Comparison of ENCODE assay signal across 11 cellular contexts in genomic region chr3:81744366-81744765, GRCh38. TPM values are rescaled to one million over a fixed set of nuclear protein-coding genes. Genes with fewer than 3 reads are reported as not detected.
DNase-seq lines count a peak whose midpoint lies in the region; ATAC-seq, FAIRE-seq and TF ChIP-seq lines count a peak whose summit lies in the region.
"Had no signal": no experiment of that assay in that cellular context is flagged by ENCODE, and none has a peak within 500 bp of the region (broad histone marks: within the 10 kb centered on the region; RNA-seq: fewer than 3 reads in every experiment).

No MANE protein-coding gene starts in this region.

- H3K9me3 ChIP-seq in HepG2 (ENCODE audit: low read length) (no peaks in the 10 kb centered on the region), vagina (no peaks in the 10 kb centered on the region)
- H3K9me3 ChIP-seq: BLaER1 had no signal

- ATAC-seq in HepG2 (peak; percentile 32; the same call in 1 of the 3 replicates), HG02588 (IDR thresholded peaks at IDR 0.05; ENCODE audit: unreplicated experiment) (no peak)

- DNase-seq in SIG-M5 treated with dmso at 0.1 percent for 504 hours (lab: John Stamatoyannopoulos, UW; ENCODE audit: unreplicated experiment) (peak; percentile 41), SIG-M5 (lab: John Stamatoyannopoulos, UW) (no peak), chondrocyte (ENCODE audit: low spot score) (no peak), HepG2 (ENCODE audit: low spot score) (peak; percentile 37), vagina (ENCODE audit: extremely low spot score in 2 of 2) (no peak), SHP77 (lab: John Stamatoyannopoulos, UW) (no peak), pons (ENCODE audit: low spot score) (no peak)
- DNase-seq: activated CD4-positive, alpha-beta T cell treated with anti-CD3 and anti-CD28 coated beads, Interleukin-2, amount 50 U/mL, for 1 hour; NCI-H1092 had no signal

- H3K4me1 ChIP-seq in HepG2 (ENCODE audit: insufficient read depth, low read length) (peaks cover 16% of the 10 kb centered on the region), vagina (peaks cover 35% of the 10 kb centered on the region)
- H3K4me1 ChIP-seq: BLaER1 had no signal

- intact Hi-C loops in HepG2 (cut with micrococcal nuclease; ENCODE audit: unreplicated experiment) (no loop called here), vagina (cut with DNase I) (no loop called here)

- no peak overlapping the region for H3K27ac ChIP-seq in HepG2 (ENCODE audit: extremely low read length, insufficient read depth, low read length)
- H3K27ac ChIP-seq in vagina, result peak overlapping the region; percentile 88
- H3K27ac ChIP-seq: BLaER1 had no signal

- no peak overlapping the region for H3K9ac ChIP-seq in HepG2 (ENCODE audit: insufficient read depth, low read depth, low read length)
- H3K9ac ChIP-seq: BLaER1 had no signal

- no TSS peak for BruUV-seq in HepG2 (replicated peaks; lab: Mats Ljungman, UMichigan)

- no peaks in the 10 kb centered on the region for H3K9me3 Mint-ChIP-seq in chondrocyte (ENCODE audit: low read depth)

- TF ChIP-seq CTCF in chondrocyte (IDR thresholded peaks at IDR 0.05) (no peak), HepG2 (CRISPR knock-in tag; IDR thresholded peaks at IDR 0.05) (no peak), vagina (IDR thresholded peaks at IDR 0.05) (no peak)

- no peak overlapping the region for H3K4me3 Mint-ChIP-seq in chondrocyte (ENCODE audit: unreplicated experiment)

- H3K4me2 ChIP-seq in HepG2 (ENCODE audit: low read depth, low read length), result no peak overlapping the region
- H3K4me2 ChIP-seq: BLaER1 had no signal

- H3K36me3 ChIP-seq in HepG2 (replicated peaks in 1 of 2; ENCODE audit: control insufficient read depth in 1 of 2, insufficient read depth in 2 of 2, low read length in 2 of 2) (peaks cover 0 to 3% of the 10 kb centered on the region in 2 experiments; a peak in 1 of 5 replicates), vagina (no peaks in the 10 kb centered on the region)

- no peak overlapping the region for H3K4me3 ChIP-seq in HepG2 (replicated peaks in 1 of 3; ENCODE audit: insufficient read depth in 1 of 3, low read depth in 2 of 3, low read length in 3 of 3)
- no peak overlapping the region for H3K4me3 ChIP-seq in vagina
- H3K4me3 ChIP-seq: BLaER1 had no signal

- in situ Hi-C loops in HepG2 (cut with HindIII; ENCODE audit: extremely low pct_ligation_motif_present, low pct_unique_long_range_greater_than_20kb), result no loop called here

- H2AFZ ChIP-seq in HepG2 (ENCODE audit: low read length), result no peak overlapping the region

- H3K27ac Mint-ChIP-seq in chondrocyte (ENCODE audit: unreplicated experiment), result peak overlapping the region; percentile 97

- H4K20me1 ChIP-seq in HepG2 (ENCODE audit: insufficient read depth, low read length), result 0 out of 2 replicates have a peak, but pooled peaks cover 5% of the 10 kb centered on the region

- TF ChIP-seq EP300 in HepG2 (IDR thresholded peaks at IDR 0.05; ENCODE audit: low read depth in 2 of 2, low read length in 2 of 2), result no peak
- no peak for TF ChIP-seq EP300 in HepG2 (CRISPR knock-in tag; IDR thresholded peaks at IDR 0.05; ENCODE audit: borderline replicate concordance)

- no peaks in the 10 kb centered on the region for H3K27me3 Mint-ChIP-seq in chondrocyte (ENCODE audit: low read depth)

- POLR2A ChIA-PET in HepG2 (lab: Yijun Ruan, JAX), result no interaction called here

- H3K36me3 Mint-ChIP-seq in chondrocyte (ENCODE audit: low read depth), result no peaks in the 10 kb centered on the region

- CTCF ChIA-PET in HepG2 (lab: Yijun Ruan, JAX; ENCODE audit: low intra/inter-chr PET ratio, low total read pairs), result no interaction called here

- FAIRE-seq in HepG2 (lab: Jason Lieb, UNC), result no peak

- peaks cover 27% of the 10 kb centered on the region for H3K79me2 ChIP-seq in HepG2 (ENCODE audit: insufficient read depth, low read length)

- TF ChIP-seq POLR2A in HepG2 (IDR thresholded peaks at IDR 0.05; ENCODE audit: insufficient read depth in 1 of 2, low read depth in 2 of 2, low read length in 2 of 2) (no peak), vagina (IDR thresholded peaks at IDR 0.05) (no peak)

- no peak for TF ChIP-seq RAD21 in HepG2 (CRISPR knock-in tag; IDR thresholded peaks at IDR 0.05)

- H3K27me3 ChIP-seq in HepG2 (ENCODE audit: control insufficient read depth in 1 of 2, insufficient read depth in 2 of 2, low read length in 2 of 2) (no peaks in the 10 kb centered on the region), vagina (no peaks in the 10 kb centered on the region)
- H3K27me3 ChIP-seq: BLaER1 had no signal

- H3K4me1 Mint-ChIP-seq in chondrocyte (ENCODE audit: low read depth), result peaks cover 67% of the 10 kb centered on the region

TF ChIP-seq in HepG2, 621 proteins besides CTCF, POLR2A, EP300 and RAD21 (continues in another document):
- TF ChIP-seq ZBTB26 (CRISPR knock-in tag; IDR thresholded peaks at IDR 0.05; ENCODE audit: borderline replicate concordance) (peak; percentile 98), ZNF7 (CRISPR knock-in tag; IDR thresholded peaks at IDR 0.05) (peak; percentile 95), BRCA1 (CRISPR knock-in tag; IDR thresholded peaks at IDR 0.05) (no peak), FOSL2 (CRISPR knock-in tag; IDR thresholded peaks at IDR 0.05) (peak; percentile 26; the same call in 1 of the 2 replicates), ZNF619 (CRISPR knock-in tag; IDR thresholded peaks at IDR 0.05) (no peak), RBM22 (optimal IDR thresholded peaks at IDR 0.05; ENCODE audit: low read length) (no peak), AKNA (CRISPR knock-in tag; IDR thresholded peaks at IDR 0.05; ENCODE audit: borderline replicate concordance) (no peak), ZNF30 (CRISPR knock-in tag; IDR thresholded peaks at IDR 0.05) (no peak)

RNA-seq across cellular contexts. Expression of gene GBE1, which starts 17.1 kb away (rescaled TPM):
- 53.8 to 68.4 TPM (median 55.0 TPM) in 3 replicates for total RNA-seq in chondrocyte
- 22.9 and 30.9 TPM in 2 replicates for total RNA-seq in HepG2 (2016; rRNA removed; fragmentation: Illumina TruSeq; extraction: Trizol)
- 3.7 and 4.0 TPM in 2 replicates for total RNA-seq in HepG2 (2016; cell fraction: cytosol; rRNA removed; fragmentation: Illumina TruSeq; extraction: Trizol; ENCODE audit: low read depth)
- total RNA-seq in HepG2 (2016; cell fraction: insoluble cytoplasmic fraction; rRNA removed; fragmentation: Illumina TruSeq; extraction: Trizol), result 20.7 and 31.2 TPM in 2 replicates
- 7.5 and 7.8 TPM in 2 replicates for total RNA-seq in HepG2 (2016; cell fraction: membrane; rRNA removed; fragmentation: Illumina TruSeq; extraction: Trizol)
- 23.9 and 24.8 TPM in 2 replicates for total RNA-seq in HepG2 (2016; cell fraction: nucleus; rRNA removed; fragmentation: Illumina TruSeq; extraction: Trizol)
- polyA plus RNA-seq in HepG2 (2011; rRNA removed), result 31.1 and 36.1 TPM in 2 replicates
- polyA plus RNA-seq in HepG2 (2011; cell fraction: cytosol; rRNA removed), result 17.0 and 30.6 TPM in 2 replicates
- 12.7 and 18.2 TPM in 2 replicates for polyA plus RNA-seq in HepG2 (2011; cell fraction: nucleus; rRNA removed)
- 52.7 and 85.6 TPM in 2 replicates for polyA plus RNA-seq in HepG2 (2012)
- polyA plus RNA-seq in HepG2 (2016; cell fraction: cytosol; fragmentation: Illumina TruSeq; extraction: Trizol; ENCODE audit: low read depth), result 1.0 and 1.5 TPM in 2 replicates
- 23.3 and 24.3 TPM in 2 replicates for polyA plus RNA-seq in HepG2 (2016; cell fraction: insoluble cytoplasmic fraction; fragmentation: Illumina TruSeq; extraction: Trizol; ENCODE audit: low read depth)
- 3.2 and 3.6 TPM in 2 replicates for polyA plus RNA-seq in HepG2 (2016; cell fraction: membrane; fragmentation: Illumina TruSeq; extraction: Trizol; ENCODE audit: low read depth)
- 9.5 and 10.1 TPM in 2 replicates for polyA plus RNA-seq in HepG2 (2016; cell fraction: nucleus; fragmentation: Illumina TruSeq; extraction: Trizol; ENCODE audit: insufficient read depth, low read depth)
- polyA minus RNA-seq in HepG2 (2011; rRNA and poly(A)+ RNA removed; ENCODE audit: low replicate concordance), result 22.1 and 32.2 TPM in 2 replicates
- 41.3 and 51.4 TPM in 2 replicates for polyA minus RNA-seq in HepG2 (2011; cell fraction: cytosol; rRNA and poly(A)+ RNA removed)
- 221 and 223 TPM in 2 replicates for polyA minus RNA-seq in HepG2 (2011; cell fraction: nucleus; rRNA and poly(A)+ RNA removed)
- total RNA-seq in vagina, result 25.0 TPM

Comparison
In these comparisons a context has a peak if more than half of its experiments do, and no peak if none do; other contexts are left out.
1. DNase-seq: peak in SIG-M5 treated with dmso at 0.1 percent for 504 hours (single experiment) and HepG2 (single experiment); none in SIG-M5 (single experiment), chondrocyte (single experiment), vagina (0 of 2), SHP77 (0 of 2) and pons (single experiment).